7 cellular contexts compared by ENCODE assay signal in genomic region chr22:37639070-37639760, GRCh38. TPM values are rescaled to one million over a fixed set of nuclear protein-coding genes. Genes with fewer than 3 reads are reported as not detected.
DNase-seq lines count a peak whose midpoint lies in the region; ATAC-seq and TF ChIP-seq lines count a peak whose summit lies in the region.

A gene with protein sequence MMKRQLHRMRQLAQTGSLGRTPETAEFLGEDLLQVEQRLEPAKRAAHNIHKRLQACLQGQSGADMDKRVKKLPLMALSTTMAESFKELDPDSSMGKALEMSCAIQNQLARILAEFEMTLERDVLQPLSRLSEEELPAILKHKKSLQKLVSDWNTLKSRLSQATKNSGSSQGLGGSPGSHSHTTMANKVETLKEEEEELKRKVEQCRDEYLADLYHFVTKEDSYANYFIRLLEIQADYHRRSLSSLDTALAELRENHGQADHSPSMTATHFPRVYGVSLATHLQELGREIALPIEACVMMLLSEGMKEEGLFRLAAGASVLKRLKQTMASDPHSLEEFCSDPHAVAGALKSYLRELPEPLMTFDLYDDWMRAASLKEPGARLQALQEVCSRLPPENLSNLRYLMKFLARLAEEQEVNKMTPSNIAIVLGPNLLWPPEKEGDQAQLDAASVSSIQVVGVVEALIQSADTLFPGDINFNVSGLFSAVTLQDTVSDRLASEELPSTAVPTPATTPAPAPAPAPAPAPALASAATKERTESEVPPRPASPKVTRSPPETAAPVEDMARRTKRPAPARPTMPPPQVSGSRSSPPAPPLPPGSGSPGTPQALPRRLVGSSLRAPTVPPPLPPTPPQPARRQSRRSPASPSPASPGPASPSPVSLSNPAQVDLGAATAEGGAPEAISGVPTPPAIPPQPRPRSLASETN (plus strand): TSS chr22:37639669. CDS start chr22:37639788, 119 bp downstream.

- peaks cover 35% of the 10 kb centered on the region for H3F3A ChIP-seq in neural progenitor cell (ENCODE audit: low read depth)

- H3K27ac ChIP-seq in fibroblast of lung (ENCODE audit: insufficient read depth, low read length): no peak within 1 kb of the TSS
- H3K27ac ChIP-seq in neural progenitor cell: no peak within 1 kb of the TSS

- no peaks in the 10 kb centered on the region for H3K9me3 Mint-ChIP-seq in neural progenitor cell

- H4K20me1 ChIP-seq in fibroblast of lung (ENCODE audit: control insufficient read depth, extremely low read depth, insufficient read depth, low read length): no peaks in the 10 kb centered on the region
- peaks cover 8% of the 10 kb centered on the region for H4K20me1 ChIP-seq in neural progenitor cell (ENCODE audit: low read depth)

- H3K27me3 Mint-ChIP-seq in neural progenitor cell (ENCODE audit: insufficient read depth, low read depth): peaks cover 11% of the 10 kb centered on the region

- H3K36me3 ChIP-seq in fibroblast of lung (ENCODE audit: control insufficient read depth, insufficient read depth, low read length): peaks cover 4% of the 10 kb centered on the region
- no peaks in the 10 kb centered on the region for H3K36me3 ChIP-seq in neural progenitor cell

- H3K9ac ChIP-seq in fibroblast of lung (ENCODE audit: insufficient read depth, low read length) (peak within 1 kb of the TSS; percentile 30), neural progenitor cell (peak within 1 kb of the TSS; percentile 18)

- no peak for TF ChIP-seq POLR2A in NB4 (IDR thresholded peaks at IDR 0.05; ENCODE audit: extremely low read depth, insufficient read length)

- DNase-seq in NB4 (ENCODE audit: low read depth) (peak; percentile 82), activated T-cell treated with anti-CD3 and anti-CD28 coated beads for 4 hours (peak; percentile 43), fibroblast of lung (ENCODE audit: low read depth in 2 of 2) (peak; percentile 19 to 21), neural progenitor cell (ENCODE audit: low spot score) (peak; percentile 80)

- H3K4me1 Mint-ChIP-seq in neural progenitor cell: peaks cover 31% of the 10 kb centered on the region

- H3K27ac Mint-ChIP-seq in neural progenitor cell: peak within 1 kb of the TSS; percentile 90

- H2AFZ ChIP-seq in fibroblast of lung (ENCODE audit: low read length) (no peak within 1 kb of the TSS), neural progenitor cell (replicated peaks) (peak within 1 kb of the TSS; percentile 73)

- H3K79me2 ChIP-seq in fibroblast of lung (ENCODE audit: control insufficient read depth, insufficient read depth, low read length) (no peaks in the 10 kb centered on the region), neural progenitor cell (ENCODE audit: low read depth) (peaks cover 6% of the 10 kb centered on the region)

- H3K4me1 ChIP-seq in fibroblast of lung (ENCODE audit: control insufficient read depth, extremely low read depth, insufficient read depth, low read length): peaks cover 30% of the 10 kb centered on the region
- peaks cover 12% of the 10 kb centered on the region for H3K4me1 ChIP-seq in neural progenitor cell

- no peak for ATAC-seq in HG03460 (IDR thresholded peaks at IDR 0.05; ENCODE audit: unreplicated experiment)
- no peak for ATAC-seq in HG02571 (IDR thresholded peaks at IDR 0.05; ENCODE audit: unreplicated experiment)

- no peaks in the 10 kb centered on the region for H3K27me3 ChIP-seq in fibroblast of lung (ENCODE audit: control insufficient read depth, insufficient read depth, low read length)
- H3K27me3 ChIP-seq in neural progenitor cell: no peaks in the 10 kb centered on the region

- H3K4me3 ChIP-seq in GM12875 (ENCODE audit: low read depth, low read length) (peak within 1 kb of the TSS; percentile 72), NB4 (ENCODE audit: low read depth, low read length) (peak within 1 kb of the TSS; percentile 89), fibroblast of lung (replicated peaks in 1 of 4; ENCODE audit: control extremely low read depth in 1 of 4, insufficient read depth in 1 of 4, low read depth in 3 of 4, low read length in 4 of 4) (peak within 1 kb of the TSS; percentile 55 to 64 (median 56)), neural progenitor cell (peak within 1 kb of the TSS; percentile 85)

- no peaks in the 10 kb centered on the region for H3K9me3 ChIP-seq in fibroblast of lung (ENCODE audit: control insufficient read depth, insufficient read depth, low read depth, low read length)
- H3K9me3 ChIP-seq in neural progenitor cell (ENCODE audit: low read depth): no peaks in the 10 kb centered on the region

- H3K4me2 ChIP-seq in fibroblast of lung (ENCODE audit: extremely low read depth, insufficient read depth, low read length) (peak within 1 kb of the TSS; percentile 82), neural progenitor cell (peak within 1 kb of the TSS; percentile 96)

- no peaks in the 10 kb centered on the region for H3K36me3 Mint-ChIP-seq in neural progenitor cell

- TF ChIP-seq CTCF in GM12875 (IDR thresholded peaks at IDR 0.05; ENCODE audit: borderline replicate concordance, insufficient read depth, low read depth, low read length) (no peak), NB4 (IDR thresholded peaks at IDR 0.05; ENCODE audit: low read depth, low read length) (no peak), fibroblast of lung (conservative IDR thresholded peaks at IDR 0.05 in 1 of 2, IDR thresholded peaks at IDR 0.05 in 1 of 2; ENCODE audit: low read depth in 1 of 2, low read length in 2 of 2) (no peak), neural progenitor cell (IDR thresholded peaks at IDR 0.05) (no peak)

- H3K4me3 Mint-ChIP-seq in neural progenitor cell: peak within 1 kb of the TSS; percentile 83

RNA-seq across cellular contexts. Expression of the gene that starts here (rescaled TPM):
- total RNA-seq in fibroblast of lung (3.1 and 6.2 TPM in 2 replicates), neural progenitor cell (ENCODE audit: low replicate concordance) (10.3 and 10.9 TPM in 2 replicates)
- 2.9 and 5.5 TPM in 2 replicates for polyA plus RNA-seq in fibroblast of lung
- polyA plus RNA-seq in fibroblast of lung (2012): 7.7 and 15.2 TPM in 2 replicates
- polyA minus RNA-seq in fibroblast of lung (ENCODE audit: low replicate concordance): 15.3 and 34.4 TPM in 2 replicates

Comparison
In these comparisons a context has a peak if more than half of its experiments do, and no peak if none do; other contexts are left out.
1. DNase-seq: peak in every context shown above with its lines; median percentile 82 in NB4; 80 in neural progenitor cell; 43 in activated T-cell treated with anti-CD3 and anti-CD28 coated beads for 4 hours; 20 in fibroblast of lung.